Comparison of ENCODE assay signal across 10 cellular contexts in genomic region chr9:76634356-76635054, GRCh38.
DNase-seq lines count a peak whose midpoint lies in the region; ATAC-seq, FAIRE-seq and TF ChIP-seq lines count a peak whose summit lies in the region.
"Had no signal": no experiment of that assay in that cellular context is flagged by ENCODE, and none has a peak within 500 bp of the region (broad histone marks: within the 10 kb centered on the region; RNA-seq: fewer than 3 reads in every experiment).

No MANE protein-coding gene starts in this region.

- TF ChIP-seq POLR2A in GM12892 (IDR thresholded peaks at IDR 0.05; ENCODE audit: low read depth, low read length) (no peak), esophagus squamous epithelium (IDR thresholded peaks at IDR 0.05) (no peak)

- no peak for TF ChIP-seq CTCF in esophagus squamous epithelium (IDR thresholded peaks at IDR 0.05)

- intact Hi-C loops in esophagus squamous epithelium (cut with DNase I) = no loop called here
- intact Hi-C loops in activated CD4-positive, alpha-beta T cell treated with anti-CD3 and anti-CD28 coated beads, Interleukin-2, amount 10 ng/mL, durations not matched to agents 24 days and 14 days (cut with micrococcal nuclease) = no loop called here

- no peak overlapping the region for H3K4me3 ChIP-seq in esophagus squamous epithelium

- H3K36me3 ChIP-seq in esophagus squamous epithelium = peaks cover 0 to 10% (median 0%) of the 10 kb centered on the region in 3 donors

- no peaks in the 10 kb centered on the region for H3K9me3 Mint-ChIP-seq in activated CD4-positive, alpha-beta T cell treated with anti-CD3 and anti-CD28 coated beads, Interleukin-2, amount 10 ng/mL, durations not matched to agents 24 days and 14 days

- H3K27me3 Mint-ChIP-seq in activated CD4-positive, alpha-beta T cell treated with anti-CD3 and anti-CD28 coated beads, Interleukin-2, amount 10 ng/mL, durations not matched to agents 24 days and 14 days = no peaks in the 10 kb centered on the region

- 68 to 88% methylated on average over 1 of the region's 1 CpG for WGBS in esophagus squamous epithelium, 2 donors

- no peaks in the 10 kb centered on the region for H3K4me1 ChIP-seq in esophagus squamous epithelium

- peak; percentile 76 for ATAC-seq in HG03378 (IDR thresholded peaks at IDR 0.05; ENCODE audit: unreplicated experiment)

- H3K4me3 Mint-ChIP-seq in activated CD4-positive, alpha-beta T cell treated with anti-CD3 and anti-CD28 coated beads, Interleukin-2, amount 10 ng/mL, durations not matched to agents 24 days and 14 days = no peak overlapping the region

- peak; percentile 70 for FAIRE-seq in GM12892 (lab: Jason Lieb, UNC)

- H3K27ac Mint-ChIP-seq in activated CD4-positive, alpha-beta T cell treated with anti-CD3 and anti-CD28 coated beads, Interleukin-2, amount 10 ng/mL, durations not matched to agents 24 days and 14 days = no peak overlapping the region

- H3K9me3 ChIP-seq in esophagus squamous epithelium = no peaks in the 10 kb centered on the region

- H3K4me1 Mint-ChIP-seq in activated CD4-positive, alpha-beta T cell treated with anti-CD3 and anti-CD28 coated beads, Interleukin-2, amount 10 ng/mL, durations not matched to agents 24 days and 14 days = peaks cover 8% of the 10 kb centered on the region

- no peak overlapping the region for H3K27ac ChIP-seq in esophagus squamous epithelium

- DNase-seq in GM12892 (ENCODE audit: insufficient read length) (no peak), SW480 (ENCODE audit: low spot score) (peak; percentile 21), iris pigment epithelial cell (ENCODE audit: low read depth) (peak; percentile 91), NCI-H1105 treated with DMSO at 0.1 percent for 48 hours (lab: John Stamatoyannopoulos, UW) (no peak), esophagus squamous epithelium (lab: John Stamatoyannopoulos, UW) (no peak)
- DNase-seq in stimulated activated CD4-positive, alpha-beta T cell treated with anti-CD3 and anti-CD28 coated beads, Interleukin-2, amount 100 ng/mL, for 48 hours = no peak
- no peak for DNase-seq in activated CD4-positive, alpha-beta T cell treated with anti-CD3 and anti-CD28 coated beads, Interleukin-2, amount 10 ng/mL, durations not matched to agents 24 days and 14 days
- DNase-seq: activated effector memory CD4-positive, alpha-beta T cell treated with Interleukin-2 at 50 U/mL for 16 hours; stimulated activated CD4-positive, alpha-beta T cell treated with anti-CD3 and anti-CD28 coated beads, Interleukin-4, amount 100 ng/mL, for 24 hours had no signal

- no peaks in the 10 kb centered on the region for H3K36me3 Mint-ChIP-seq in activated CD4-positive, alpha-beta T cell treated with anti-CD3 and anti-CD28 coated beads, Interleukin-2, amount 10 ng/mL, durations not matched to agents 24 days and 14 days (ENCODE audit: low read depth)

- H3K27me3 ChIP-seq in esophagus squamous epithelium = no peaks in the 10 kb centered on the region

Comparison
In these comparisons a context has a peak if more than half of its experiments do, and no peak if none do; other contexts are left out.
1. DNase-seq: peak in SW480 (single experiment) and iris pigment epithelial cell (single experiment); none in GM12892 (single experiment), stimulated activated CD4-positive, alpha-beta T cell treated with anti-CD3 and anti-CD28 coated beads, Interleukin-2, amount 100 ng/mL, for 48 hours (0 of 2), NCI-H1105 treated with DMSO at 0.1 percent for 48 hours (single experiment), esophagus squamous epithelium (single experiment) and activated CD4-positive, alpha-beta T cell treated with anti-CD3 and anti-CD28 coated beads, Interleukin-2, amount 10 ng/mL, durations not matched to agents 24 days and 14 days (single experiment).